ENCODE assay signal across 10 cellular contexts in genomic region chr22:40400173-40400572, GRCh38. TPM values are rescaled to one million over a fixed set of nuclear protein-coding genes. Genes with fewer than 3 reads are reported as not detected.
A peak's percentile ranks its signal among the peaks of the same experiment; 100 is the strongest.
DNase-seq lines count a peak whose midpoint lies in the region; ATAC-seq and TF ChIP-seq lines count a peak whose summit lies in the region.
"Had no signal": no experiment of that assay in that cellular context is flagged by ENCODE, and none has a peak within 500 bp of the region (broad histone marks: within the 10 kb centered on the region; RNA-seq: fewer than 3 reads in every experiment).

No MANE protein-coding gene starts in this region.

- intact Hi-C loops in CD4-positive, alpha-beta memory T cell (cut with micrococcal nuclease): loop anchor here (1.0 kb wide), 2 partner anchors 15 to 30 kb away; partner anchors contain the start of gene SGSM3
- intact Hi-C loops in left ventricle myocardium inferior (cut with micrococcal nuclease): no loop called here

- POLR2A ChIA-PET in CD4-positive, alpha-beta memory T cell (lab: Charles Lee; ENCODE audit: partially characterized antibody): interaction anchor here (0.5 to 3.8 kb wide), 11 partner anchors 8 to 356 kb away, joined by 3 to 16 read pairs (median 4); partner anchors contain the start of gene SGSM3
- POLR2A ChIA-PET in activated CD4-positive, alpha-beta T cell treated with anti-CD3 and anti-CD28 coated beads, Interleukin-2, amount 10 ng/mL, durations not matched to agents 7 days and 5 days (lab: Charles Lee): no interaction called here

- peaks cover 75% of the 10 kb centered on the region for H3K4me1 ChIP-seq in CD4-positive, alpha-beta memory T cell (ENCODE audit: insufficient read depth, low read length)
- H3K4me1 ChIP-seq in Karpas-422 (ENCODE audit: low read length) (peaks cover 77% of the 10 kb centered on the region), left ventricle myocardium inferior (peaks cover 43% of the 10 kb centered on the region)
- H3K4me1 ChIP-seq: SJSA1 had no signal

- H3K9me3 Mint-ChIP-seq in CD4-positive, alpha-beta memory T cell: peaks cover 0 to 8% (median 0%) of the 10 kb centered on the region in 8 donors
- H3K9me3 Mint-ChIP-seq in activated CD4-positive, alpha-beta T cell treated with anti-CD3 and anti-CD28 coated beads, Interleukin-2, amount 10 ng/mL, durations not matched to agents 7 days and 5 days: no peaks in the 10 kb centered on the region
- H3K9me3 Mint-ChIP-seq in memory B cell: no peaks in the 10 kb centered on the region
- H3K9me3 Mint-ChIP-seq: GM23338 had no signal

- no peak for TF ChIP-seq CTCF in left ventricle myocardium inferior (IDR thresholded peaks at IDR 0.05; ENCODE audit: borderline replicate concordance)

- H3K27ac ChIP-seq in CD4-positive, alpha-beta memory T cell (ENCODE audit: low read depth, low read length): peak overlapping the region; percentile 33
- H3K27ac ChIP-seq in Karpas-422 (ENCODE audit: low read length): peak overlapping the region; percentile 98
- H3K27ac ChIP-seq in left ventricle myocardium inferior (replicated peaks): no peak overlapping the region
- H3K27ac ChIP-seq: SJSA1 had no signal

- peaks cover 60 to 89% (median 74%) of the 10 kb centered on the region in 4 donors for H3K4me1 Mint-ChIP-seq in CD4-positive, alpha-beta memory T cell
- peaks cover 71% of the 10 kb centered on the region for H3K4me1 Mint-ChIP-seq in activated CD4-positive, alpha-beta T cell treated with anti-CD3 and anti-CD28 coated beads, Interleukin-2, amount 10 ng/mL, durations not matched to agents 7 days and 5 days
- peaks cover 56% of the 10 kb centered on the region for H3K4me1 Mint-ChIP-seq in memory B cell

- peak overlapping the region; percentile 84 to 94 (median 90) for H3K27ac Mint-ChIP-seq in CD4-positive, alpha-beta memory T cell
- H3K27ac Mint-ChIP-seq in activated CD4-positive, alpha-beta T cell treated with anti-CD3 and anti-CD28 coated beads, Interleukin-2, amount 10 ng/mL, durations not matched to agents 7 days and 5 days: peak overlapping the region; percentile 91
- H3K27ac Mint-ChIP-seq in memory B cell: peak overlapping the region; percentile 93
- H3K27ac Mint-ChIP-seq: GM23338 had no signal

- H3K4me2 ChIP-seq in Karpas-422 (ENCODE audit: low read depth, low read length, poor library complexity, severe bottlenecking): peak overlapping the region; percentile 65
- H3K4me2 ChIP-seq: GM23338 had no signal

- H3K9ac ChIP-seq in Karpas-422 (ENCODE audit: low read length): peak overlapping the region; percentile 71

- H3K36me3 Mint-ChIP-seq in CD4-positive, alpha-beta memory T cell: peaks cover 28 to 35% of the 10 kb centered on the region in 2 donors
- peaks cover 43% of the 10 kb centered on the region for H3K36me3 Mint-ChIP-seq in activated CD4-positive, alpha-beta T cell treated with anti-CD3 and anti-CD28 coated beads, Interleukin-2, amount 10 ng/mL, durations not matched to agents 7 days and 5 days (ENCODE audit: low read depth)
- H3K36me3 Mint-ChIP-seq in memory B cell: peaks cover 21% of the 10 kb centered on the region

- peaks cover 16% of the 10 kb centered on the region for H3K36me3 ChIP-seq in CD4-positive, alpha-beta memory T cell (ENCODE audit: insufficient read depth, low read length)
- H3K36me3 ChIP-seq in Karpas-422 (ENCODE audit: insufficient read depth, low read length): peaks cover 43% of the 10 kb centered on the region
- peaks cover 30% of the 10 kb centered on the region for H3K36me3 ChIP-seq in left ventricle myocardium inferior

- no peaks in the 10 kb centered on the region for H3K9me3 ChIP-seq in CD4-positive, alpha-beta memory T cell (ENCODE audit: control insufficient read depth in 1 of 2, low read length in 2 of 2)
- no peaks in the 10 kb centered on the region for H3K9me3 ChIP-seq in Karpas-422 (ENCODE audit: low read length)
- no peaks in the 10 kb centered on the region for H3K9me3 ChIP-seq in left ventricle myocardium inferior (replicated peaks)
- H3K9me3 ChIP-seq: SJSA1 had no signal

- DNase-seq in CD4-positive, alpha-beta memory T cell: peak; percentile 61 to 74 (median 65)
- DNase-seq in Karpas-422 (peak; percentile 94), memory B cell (ENCODE audit: low spot score in 2 of 2) (peak in 1 of 2 donors; percentile 55), A172 (ENCODE audit: low spot score) (no peak), left ventricle myocardium inferior (no peak)
- peak; percentile 73 for DNase-seq in activated CD4-positive, alpha-beta T cell treated with anti-CD3 and anti-CD28 coated beads, Interleukin-2, amount 10 ng/mL, durations not matched to agents 7 days and 5 days

- H3K4me3 ChIP-seq in CD4-positive, alpha-beta memory T cell (ENCODE audit: low read length in 2 of 2): peak overlapping the region in 1 of 2 donors; percentile 5
- H3K4me3 ChIP-seq in Karpas-422 (ENCODE audit: low read length) (peak overlapping the region; percentile 29; the same call in 1 of the 2 replicates), left ventricle myocardium inferior (no peak overlapping the region)
- H3K4me3 ChIP-seq: GM23338, SJSA1 had no signal

- no peaks in the 10 kb centered on the region for H3K27me3 ChIP-seq in CD4-positive, alpha-beta memory T cell (ENCODE audit: insufficient read depth, low read length)
- H3K27me3 ChIP-seq in Karpas-422 (ENCODE audit: low read length) (no peaks in the 10 kb centered on the region), left ventricle myocardium inferior (ENCODE audit: low read depth) (no peaks in the 10 kb centered on the region)
- H3K27me3 ChIP-seq: SJSA1 had no signal

- H4K20me1 ChIP-seq in Karpas-422 (ENCODE audit: insufficient read depth, low read depth, low read length): no peaks in the 10 kb centered on the region

- peaks cover 13% of the 10 kb centered on the region for H3K79me2 ChIP-seq in Karpas-422 (ENCODE audit: low read length)

- no peaks in the 10 kb centered on the region for H3K9me2 ChIP-seq in Karpas-422 (replicated peaks; ENCODE audit: insufficient read depth, low read length)

- no peak overlapping the region for H2AFZ ChIP-seq in Karpas-422 (ENCODE audit: low read length)
- H2AFZ ChIP-seq: GM23338 had no signal

- CTCF ChIA-PET in CD4-positive, alpha-beta memory T cell (lab: Charles Lee; ENCODE audit: partially characterized antibody): interaction anchor here (1.5 to 1.8 kb wide), 2 partner anchors 15 to 36 kb away, joined by 3 to 6 read pairs; no protein-coding TSS in a partner anchor
- CTCF ChIA-PET in activated CD4-positive, alpha-beta T cell treated with anti-CD3 and anti-CD28 coated beads, Interleukin-2, amount 10 ng/mL, durations not matched to agents 7 days and 5 days (lab: Charles Lee): interaction anchor here (0.6 to 1.7 kb wide), 2 partner anchors 18 to 382 kb away, joined by 3 to 4 read pairs; no protein-coding TSS in a partner anchor

- ATAC-seq in memory B cell (ENCODE audit: low read depth) (peak; percentile 89), GM19463 (IDR thresholded peaks at IDR 0.05; ENCODE audit: unreplicated experiment) (no peak), HG02759 (IDR thresholded peaks at IDR 0.05; ENCODE audit: unreplicated experiment) (no peak)
- ATAC-seq: GM23338 had no signal

- no peaks in the 10 kb centered on the region for H3K27me3 Mint-ChIP-seq in CD4-positive, alpha-beta memory T cell
- no peaks in the 10 kb centered on the region for H3K27me3 Mint-ChIP-seq in activated CD4-positive, alpha-beta T cell treated with anti-CD3 and anti-CD28 coated beads, Interleukin-2, amount 10 ng/mL, durations not matched to agents 7 days and 5 days
- H3K27me3 Mint-ChIP-seq in memory B cell: no peaks in the 10 kb centered on the region

- H3K4me3 Mint-ChIP-seq in CD4-positive, alpha-beta memory T cell: peak overlapping the region; percentile 74 to 88 (median 80)
- H3K4me3 Mint-ChIP-seq in activated CD4-positive, alpha-beta T cell treated with anti-CD3 and anti-CD28 coated beads, Interleukin-2, amount 10 ng/mL, durations not matched to agents 7 days and 5 days: peak overlapping the region; percentile 62
- peak overlapping the region; percentile 84 for H3K4me3 Mint-ChIP-seq in memory B cell
- H3K4me3 Mint-ChIP-seq: GM23338 had no signal

RNA-seq across cellular contexts. Expression of gene SGSM3, which starts 29.8 kb away (rescaled TPM):
- total RNA-seq in CD4-positive, alpha-beta memory T cell: 10 to 100 TPM; 87.5 to 90.0 TPM
- polyA plus RNA-seq in CD4-positive, alpha-beta memory T cell: 10 to 100 TPM; 30.5 to 58.2 TPM
- total RNA-seq in Karpas-422 (2014; rRNA removed; shearing (Covaris generic); ENCODE audit: low replicate concordance): 108 and 251 TPM in 2 replicates
- 10 to 100 TPM; 79.6 to 92.4 TPM for total RNA-seq in activated CD4-positive, alpha-beta T cell treated with anti-CD3 and anti-CD28 coated beads, Interleukin-2, amount 10 ng/mL, durations not matched to agents 7 days and 5 days
- total RNA-seq in A172 (2014; rRNA removed; shearing (Covaris generic)): 23.7 and 25.3 TPM in 2 replicates
- total RNA-seq in left ventricle myocardium inferior: 40.4 TPM

RNA-seq across cellular contexts. Expression of gene ADSL, which starts 53.9 kb away (rescaled TPM):
- 10 to 100 TPM; 63.3 to 81.1 TPM for total RNA-seq in CD4-positive, alpha-beta memory T cell
- polyA plus RNA-seq in CD4-positive, alpha-beta memory T cell: 100 to 1,000 TPM; 138 to 199 TPM
- 165 and 188 TPM in 2 replicates for total RNA-seq in Karpas-422 (2014; rRNA removed; shearing (Covaris generic); ENCODE audit: low replicate concordance)
- total RNA-seq in activated CD4-positive, alpha-beta T cell treated with anti-CD3 and anti-CD28 coated beads, Interleukin-2, amount 10 ng/mL, durations not matched to agents 7 days and 5 days: 100 to 1,000 TPM; 124 to 130 TPM
- 112 and 141 TPM in 2 replicates for total RNA-seq in A172 (2014; rRNA removed; shearing (Covaris generic))
- 48.5 TPM for total RNA-seq in left ventricle myocardium inferior

Comparison
In these comparisons a context has a peak if more than half of its experiments do, and no peak if none do; other contexts are left out.
1. DNase-seq: peak in CD4-positive, alpha-beta memory T cell (5 of 5), Karpas-422 (single experiment) and activated CD4-positive, alpha-beta T cell treated with anti-CD3 and anti-CD28 coated beads, Interleukin-2, amount 10 ng/mL, durations not matched to agents 7 days and 5 days (single experiment); none in A172 (single experiment) and left ventricle myocardium inferior (single experiment).
2. Peak in every context shown above with its lines, with median percentiles within 50 percentile points of each other: H3K27ac Mint-ChIP-seq and H3K4me3 Mint-ChIP-seq.